Comparison of ENCODE assay signal across 9 cellular contexts in genomic region chr3:30934208-30934550, GRCh38. TPM values are rescaled to one million over a fixed set of nuclear protein-coding genes. Genes with fewer than 3 reads are reported as not detected.
A peak's percentile ranks its signal among the peaks of the same experiment; 100 is the strongest.
DNase-seq lines count a peak whose midpoint lies in the region; ATAC-seq and TF ChIP-seq lines count a peak whose summit lies in the region.
"Had no signal": no experiment of that assay in that cellular context is flagged by ENCODE, and none has a peak within 500 bp of the region (broad histone marks: within the 10 kb centered on the region; RNA-seq: fewer than 3 reads in every experiment).

No MANE protein-coding gene starts in this region.

- no peak overlapping the region for H3K4me3 Mint-ChIP-seq in activated naive CD8-positive, alpha-beta T cell treated with anti-CD3 and anti-CD28 coated beads, Interleukin-2, amount 50 U/mL, for 24 hours

- H3K9ac ChIP-seq in liver (ENCODE audit: low read depth in 1 of 2, low read length in 2 of 2): no peak overlapping the region

- H3K27ac ChIP-seq in liver (ENCODE audit: low read depth in 1 of 2, low read length in 2 of 2): no peak overlapping the region
- H3K27ac ChIP-seq: neutrophil had no signal

- H3K36me3 ChIP-seq in liver (ENCODE audit: control insufficient read depth in 4 of 4, insufficient read depth in 3 of 4, low read depth in 1 of 4, low read length in 3 of 4): no peaks in the 10 kb centered on the region
- H3K36me3 ChIP-seq: neutrophil had no signal

- no peaks in the 10 kb centered on the region for H3K27me3 ChIP-seq in liver (ENCODE audit: control insufficient read depth in 4 of 4, insufficient read depth in 4 of 4, low read length in 3 of 4)
- H3K27me3 ChIP-seq: neutrophil had no signal

- WGBS in liver: 25% methylated on average over 6 of the region's 6 CpGs

- ATAC-seq in activated naive CD8-positive, alpha-beta T cell treated with anti-CD3 and anti-CD28 coated beads, Interleukin-2, amount 50 U/mL, for 24 hours: no peak

- H3K4me1 ChIP-seq in liver (ENCODE audit: control insufficient read depth in 4 of 4, insufficient read depth in 4 of 4, low read length in 3 of 4): no peaks in the 10 kb centered on the region

- peak; percentile 48 for TF ChIP-seq CTCF in NB4 (IDR thresholded peaks at IDR 0.05; ENCODE audit: low read depth, low read length)
- TF ChIP-seq CTCF in liver (IDR thresholded peaks at IDR 0.05; ENCODE audit: low read depth, low read length, missing input control): peak; percentile 32

- H3K36me3 Mint-ChIP-seq in activated naive CD8-positive, alpha-beta T cell treated with anti-CD3 and anti-CD28 coated beads, Interleukin-2, amount 50 U/mL, for 24 hours (ENCODE audit: low read depth): no peaks in the 10 kb centered on the region

- no peak for TF ChIP-seq POLR2A in NB4 (IDR thresholded peaks at IDR 0.05; ENCODE audit: extremely low read depth, insufficient read length)

- H3K4me1 Mint-ChIP-seq in activated naive CD8-positive, alpha-beta T cell treated with anti-CD3 and anti-CD28 coated beads, Interleukin-2, amount 50 U/mL, for 24 hours: peaks cover 6% of the 10 kb centered on the region

- DNase-seq in GDM1 (lab: John Stamatoyannopoulos, UW): peak; percentile 7
- DNase-seq in NB4 (ENCODE audit: low read depth): peak; percentile 65
- peak; percentile 60 for DNase-seq in amniotic epithelial cell (ENCODE audit: low read depth)
- DNase-seq in SKM-1 (lab: John Stamatoyannopoulos, UW; ENCODE audit: unreplicated experiment): no peak
- DNase-seq in mesenteric fat pad (ENCODE audit: low spot score): no peak
- DNase-seq in activated naive CD8-positive, alpha-beta T cell treated with anti-CD3 and anti-CD28 coated beads, Interleukin-2, amount 50 U/mL, for 24 hours: no peak
- no peak for DNase-seq in activated CD8-positive, alpha-beta memory T cell treated with anti-CD3 and anti-CD28 coated beads for 24 hours

- H3K4me3 ChIP-seq in NB4 (ENCODE audit: low read depth, low read length) (no peak overlapping the region), liver (ENCODE audit: low read depth in 1 of 3, low read length in 3 of 3) (no peak overlapping the region)

- no peaks in the 10 kb centered on the region for H3K9me3 Mint-ChIP-seq in activated naive CD8-positive, alpha-beta T cell treated with anti-CD3 and anti-CD28 coated beads, Interleukin-2, amount 50 U/mL, for 24 hours

- H3K27ac Mint-ChIP-seq in activated naive CD8-positive, alpha-beta T cell treated with anti-CD3 and anti-CD28 coated beads, Interleukin-2, amount 50 U/mL, for 24 hours: no peak overlapping the region

- peak; percentile 63 to 71 for TF ChIP-seq RAD21 in liver (IDR thresholded peaks at IDR 0.05)

- no peaks in the 10 kb centered on the region for H3K27me3 Mint-ChIP-seq in activated naive CD8-positive, alpha-beta T cell treated with anti-CD3 and anti-CD28 coated beads, Interleukin-2, amount 50 U/mL, for 24 hours

- H3K9me3 ChIP-seq in liver (ENCODE audit: control insufficient read depth in 4 of 4, low read length in 3 of 4): no peaks in the 10 kb centered on the region
- H3K9me3 ChIP-seq: neutrophil had no signal

TF ChIP-seq in liver, 16 proteins besides CTCF, POLR2A, EP300 and RAD21:
- TF ChIP-seq RXRA (IDR thresholded peaks at IDR 0.05): no peak

RNA-seq across cellular contexts. Expression of gene GADL1, which starts 39.7 kb away (rescaled TPM):
- total RNA-seq in liver: not detected
- not detected for polyA plus RNA-seq in liver
- not detected for total RNA-seq in mesenteric fat pad

Comparison
In these comparisons a context has a peak if more than half of its experiments do, and no peak if none do; other contexts are left out.
1. DNase-seq: peak in GDM1 (single experiment), NB4 (single experiment) and amniotic epithelial cell (single experiment); none in SKM-1 (single experiment), mesenteric fat pad (single experiment), activated naive CD8-positive, alpha-beta T cell treated with anti-CD3 and anti-CD28 coated beads, Interleukin-2, amount 50 U/mL, for 24 hours (single experiment) and activated CD8-positive, alpha-beta memory T cell treated with anti-CD3 and anti-CD28 coated beads for 24 hours (single experiment).